In genomic region chr2:32553829-32554432, GRCh38 we compare ENCODE assay signal across 8 cellular contexts.
DNase-seq lines count a peak whose midpoint lies in the region; ATAC-seq and TF ChIP-seq lines count a peak whose summit lies in the region.

No MANE protein-coding gene starts in this region.

- H3K4me3 ChIP-seq in esophagus squamous epithelium: no peak overlapping the region
- H3K4me3 ChIP-seq in neutrophil (ENCODE audit: low read depth in 1 of 2, low read length in 1 of 2): no peak overlapping the region

- WGBS in esophagus squamous epithelium, 2 donors: 65% methylated on average over 2 of the region's 2 CpGs

- intact Hi-C loops in esophagus squamous epithelium (cut with DNase I) (no loop called here), posterior cingulate gyrus (cut with DNase I) (loop anchor here (5.0 to 10.0 kb wide), 3 partner anchors 218 to 478 kb away; partner anchors contain the start of gene LTBP1)

- H3K27ac ChIP-seq in esophagus squamous epithelium (no peak overlapping the region), neutrophil (no peak overlapping the region)

- TF ChIP-seq CTCF in esophagus squamous epithelium (IDR thresholded peaks at IDR 0.05): peak; percentile 25 to 66 (median 56)
- peak; percentile 79 for TF ChIP-seq CTCF in neutrophil (IDR thresholded peaks at IDR 0.05)

- no peak for TF ChIP-seq POLR2A in esophagus squamous epithelium (IDR thresholded peaks at IDR 0.05)

- no peaks in the 10 kb centered on the region for H3K4me1 ChIP-seq in esophagus squamous epithelium
- peaks cover 6 to 8% of the 10 kb centered on the region in 2 experiments for H3K4me1 ChIP-seq in neutrophil (ENCODE audit: control insufficient read depth in 1 of 2, insufficient read depth in 1 of 2, low read depth in 1 of 2, low read length in 1 of 2)

- DNase-seq in DMS 273 (lab: John Stamatoyannopoulos, UW; ENCODE audit: unreplicated experiment): peak; percentile 57
- no peak for DNase-seq in DMS 273 treated with DMSO at 0.1 percent for 48 hours (lab: John Stamatoyannopoulos, UW)
- DNase-seq in HT-29 (ENCODE audit: low spot score): peak; percentile 40
- DNase-seq in SIG-M5 treated with dmso at 0.1 percent for 504 hours (lab: John Stamatoyannopoulos, UW; ENCODE audit: unreplicated experiment): peak; percentile 90
- DNase-seq in esophagus squamous epithelium (lab: John Stamatoyannopoulos, UW): no peak
- no peak for DNase-seq in posterior cingulate gyrus

- no peaks in the 10 kb centered on the region for H3K27me3 ChIP-seq in esophagus squamous epithelium
- no peaks in the 10 kb centered on the region for H3K27me3 ChIP-seq in neutrophil

- ATAC-seq in GM21381 (IDR thresholded peaks at IDR 0.05; ENCODE audit: unreplicated experiment): peak; percentile 85

- no peaks in the 10 kb centered on the region for H3K9me3 ChIP-seq in esophagus squamous epithelium
- H3K9me3 ChIP-seq in neutrophil: no peaks in the 10 kb centered on the region

- H3K36me3 ChIP-seq in esophagus squamous epithelium (peaks cover 0 to 46% (median 4%) of the 10 kb centered on the region in 3 donors), neutrophil (peaks cover 5% of the 10 kb centered on the region)

Comparison
In these comparisons a context has a peak if more than half of its experiments do, and no peak if none do; other contexts are left out.
1. DNase-seq: peak in DMS 273 (single experiment), HT-29 (single experiment) and SIG-M5 treated with dmso at 0.1 percent for 504 hours (single experiment); none in DMS 273 treated with DMSO at 0.1 percent for 48 hours (single experiment), esophagus squamous epithelium (single experiment) and posterior cingulate gyrus (0 of 10).